Comparison of ENCODE assay signal across 10 cellular contexts in genomic region chr14:91144425-91145145, GRCh38. TPM values are rescaled to one million over a fixed set of nuclear protein-coding genes. Genes with fewer than 3 reads are reported as not detected.
A peak's percentile ranks its signal among the peaks of the same experiment; 100 is the strongest.
DNase-seq lines count a peak whose midpoint lies in the region; ATAC-seq and TF ChIP-seq lines count a peak whose summit lies in the region.
"Had no signal": no experiment of that assay in that cellular context is flagged by ENCODE, and none has a peak within 500 bp of the region (broad histone marks: within the 10 kb centered on the region; RNA-seq: fewer than 3 reads in every experiment).

No MANE protein-coding gene starts in this region.

- H3K27ac Mint-ChIP-seq in effector memory CD8-positive, alpha-beta T cell: peak overlapping the region; percentile 62 to 81

- H3K4me1 ChIP-seq in muscle layer of colon (ENCODE audit: insufficient read depth, low read length) (peaks cover 53% of the 10 kb centered on the region), ovary (ENCODE audit: insufficient read depth) (peaks cover 7% of the 10 kb centered on the region)

- H3K27me3 ChIP-seq in muscle layer of colon (ENCODE audit: control insufficient read depth in 1 of 2, insufficient read depth in 2 of 2, low read length in 2 of 2) (no peaks in the 10 kb centered on the region), ovary (no peaks in the 10 kb centered on the region)

- DNase-seq in AG20443 (ENCODE audit: low spot score): peak; percentile 69
- DNase-seq in RKO (ENCODE audit: low spot score): peak; percentile 18
- no peak for DNase-seq in effector memory CD8-positive, alpha-beta T cell
- no peak for DNase-seq in ovary
- no peak for DNase-seq in NCI-H1930 (lab: John Stamatoyannopoulos, UW)
- DNase-seq in NOMO-1 (lab: John Stamatoyannopoulos, UW; ENCODE audit: unreplicated experiment in 2 of 2): no peak
- DNase-seq: amygdala, COR-L47 had no signal

- no peaks in the 10 kb centered on the region for H3K9me3 ChIP-seq in muscle layer of colon (ENCODE audit: low read length)
- no peaks in the 10 kb centered on the region for H3K9me3 ChIP-seq in ovary

- no peak for ATAC-seq in effector memory CD8-positive, alpha-beta T cell (replicated peaks)
- ATAC-seq in HG03108 (IDR thresholded peaks at IDR 0.05; ENCODE audit: unreplicated experiment): no peak

- H3K9me3 Mint-ChIP-seq in effector memory CD8-positive, alpha-beta T cell: no peaks in the 10 kb centered on the region

- intact Hi-C loops in ovary (cut with DNase I): no loop called here

- TF ChIP-seq POLR2A in ovary (IDR thresholded peaks at IDR 0.05): no peak

- H3K9ac ChIP-seq in muscle layer of colon (ENCODE audit: low read length): no peak overlapping the region

- TF ChIP-seq EP300 in ovary (IDR thresholded peaks at IDR 0.05): no peak

- H3K36me3 ChIP-seq in muscle layer of colon (ENCODE audit: insufficient read depth, low read length) (peaks cover 23% of the 10 kb centered on the region), ovary (no peaks in the 10 kb centered on the region)

- peak overlapping the region; percentile 35 for H3K27ac ChIP-seq in muscle layer of colon (ENCODE audit: low read depth, low read length)
- no peak overlapping the region for H3K27ac ChIP-seq in ovary

- H3K36me3 Mint-ChIP-seq in effector memory CD8-positive, alpha-beta T cell (ENCODE audit: insufficient read depth): peaks cover 24% of the 10 kb centered on the region

- no peak overlapping the region for H3K4me3 Mint-ChIP-seq in effector memory CD8-positive, alpha-beta T cell

- WGBS in ovary, 3 donors: 65 to 76% (median 69%) methylated on average over 5 of the region's 5 CpGs

- peaks cover 20 to 38% of the 10 kb centered on the region in 2 donors for H3K4me1 Mint-ChIP-seq in effector memory CD8-positive, alpha-beta T cell (ENCODE audit: low read depth in 2 of 2)

- no peaks in the 10 kb centered on the region for H3K27me3 Mint-ChIP-seq in effector memory CD8-positive, alpha-beta T cell

- H3K4me3 ChIP-seq in muscle layer of colon (ENCODE audit: low read depth in 1 of 2, low read length in 2 of 2): no peak overlapping the region
- H3K4me3 ChIP-seq in ovary: no peak overlapping the region

- no peak for TF ChIP-seq CTCF in ovary (IDR thresholded peaks at IDR 0.05)

RNA-seq across cellular contexts. Expression of gene DGLUCY, which starts 30.7 kb away (rescaled TPM):
- 10 to 100 TPM; 17.9 to 52.2 (median 39.3) TPM for total RNA-seq in ovary
- 10 to 100 TPM; 24.1 to 73.3 TPM for polyA plus RNA-seq in ovary

Comparison
In these comparisons a context has a peak if more than half of its experiments do, and no peak if none do; other contexts are left out.
1. DNase-seq: peak in AG20443 (single experiment) and RKO (single experiment); none in effector memory CD8-positive, alpha-beta T cell (0 of 3), ovary (0 of 5), NCI-H1930 (0 of 2) and NOMO-1 (0 of 2).